Comparison of ENCODE assay signal across 8 cellular contexts in the genomic region with DNA sequence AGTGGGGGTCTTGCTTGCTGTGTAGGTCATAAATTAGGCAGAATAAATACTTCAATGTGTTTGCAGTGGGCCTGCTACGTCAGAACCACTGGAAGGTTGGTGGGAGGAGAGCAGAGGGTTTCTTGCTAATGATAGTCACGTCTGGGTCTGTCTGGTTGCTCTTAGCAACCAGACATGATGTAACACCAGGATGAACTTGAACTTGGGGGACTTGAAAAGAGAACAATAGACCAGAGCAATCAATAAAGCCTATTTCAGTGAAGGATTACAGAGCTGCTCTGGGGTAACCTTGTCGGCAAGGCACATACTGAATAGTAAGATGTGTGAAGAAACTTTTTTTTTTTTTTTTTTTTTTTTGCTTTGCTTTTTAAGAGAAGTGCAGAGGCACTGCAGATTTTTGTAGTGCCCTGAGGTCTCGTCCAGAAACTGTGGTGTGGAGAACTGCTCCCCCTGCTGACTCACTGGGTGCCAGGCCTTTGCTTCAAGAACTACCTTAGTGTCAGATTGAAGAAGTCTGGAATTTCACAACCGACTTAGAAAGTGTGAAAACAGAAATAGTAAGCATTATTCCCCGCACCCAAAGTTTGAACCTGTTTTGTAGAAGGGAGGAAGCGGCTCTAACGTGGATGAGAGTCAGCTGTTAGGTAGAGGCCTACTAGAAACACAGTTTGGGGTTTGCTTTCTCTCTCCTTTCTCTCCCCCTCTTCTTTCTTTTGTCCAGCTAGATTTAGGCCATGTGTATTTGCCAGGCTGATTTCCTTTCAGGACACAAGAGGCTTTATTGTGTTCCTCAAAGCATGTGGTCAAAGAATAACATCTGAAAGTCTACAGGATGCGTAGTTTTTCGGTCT.
DNase-seq lines count a peak whose midpoint lies in the region; ATAC-seq and TF ChIP-seq lines count a peak whose summit lies in the region.

No MANE protein-coding gene starts in this region.

- H3K4me2 ChIP-seq in SU-DHL-6 (ENCODE audit: low read depth, low read length, poor library complexity, severe bottlenecking), result peak overlapping the region; percentile 34

- H3K4me3 ChIP-seq in SU-DHL-6 (ENCODE audit: insufficient read depth, low read length, poor library complexity, severe bottlenecking) (no peak overlapping the region), adrenal gland (no peak overlapping the region), heart right ventricle (peak overlapping the region in 2 of 10 donors; percentile 1 to 9)

- H3K9ac ChIP-seq in SU-DHL-6 (ENCODE audit: low read length), result 0 out of 2 replicates have a peak overlapping the region, but pooled peaks have one; percentile 9

- WGBS in adrenal gland, 4 donors, result 15 to 19% (median 17%) methylated on average over 10 of the region's 10 CpGs
- 13 to 16% methylated on average over 10 of the region's 10 CpGs for WGBS in heart right ventricle, 2 donors

- H3K79me2 ChIP-seq in SU-DHL-6 (ENCODE audit: insufficient read depth, low read length), result no peaks in the 10 kb centered on the region

- no peaks in the 10 kb centered on the region for H3K27me3 ChIP-seq in SU-DHL-6 (ENCODE audit: low read length)
- H3K27me3 ChIP-seq in adrenal gland, result no peaks in the 10 kb centered on the region
- no peaks in the 10 kb centered on the region for H3K27me3 ChIP-seq in heart right ventricle

- H3K9me2 ChIP-seq in SU-DHL-6 (replicated peaks; ENCODE audit: insufficient read depth, low read length), result no peaks in the 10 kb centered on the region

- H3K36me3 ChIP-seq in SU-DHL-6 (ENCODE audit: low read length) (no peaks in the 10 kb centered on the region), adrenal gland (replicated peaks in 1 of 2) (peaks cover 0 to 8% of the 10 kb centered on the region in 2 donors), heart right ventricle (peaks cover 0 to 30% (median 7%) of the 10 kb centered on the region in 9 donors)

- TF ChIP-seq CTCF in SU-DHL-6 (IDR thresholded peaks at IDR 0.05; ENCODE audit: insufficient read depth, low read length, poor library complexity, severe bottlenecking) (peak; percentile 90), adrenal gland (IDR thresholded peaks at IDR 0.05) (peak; percentile 44 to 80 (median 69)), heart right ventricle (IDR thresholded peaks at IDR 0.05) (peak; percentile 49 to 88 (median 82))

- no peaks in the 10 kb centered on the region for H3F3A ChIP-seq in SU-DHL-6 (ENCODE audit: insufficient read depth)

- peak; percentile 62 for DNase-seq in ELR (ENCODE audit: low read depth)
- peak; percentile 46 to 96 (median 81) for DNase-seq in NCI-H1417 (lab: John Stamatoyannopoulos, UW)
- DNase-seq in adrenal gland, result peak; percentile 85 to 97 (median 92)
- peak; percentile 79 to 91 for DNase-seq in heart right ventricle
- peak; percentile 91 for DNase-seq in pulmonary artery endothelial cell (ENCODE audit: low read depth, low spot score)
- peak; percentile 89 for DNase-seq in ureter (ENCODE audit: low spot score)

- H3K4me1 ChIP-seq in adrenal gland (replicated peaks in 1 of 2), result peaks cover 24 to 56% of the 10 kb centered on the region in 2 donors
- peaks cover 33 to 68% (median 65%) of the 10 kb centered on the region in 9 donors for H3K4me1 ChIP-seq in heart right ventricle

- TF ChIP-seq POLR2A in adrenal gland (IDR thresholded peaks at IDR 0.05), result no peak

- intact Hi-C loops in adrenal gland (cut with DNase I), result no loop called here
- intact Hi-C loops in heart right ventricle (cut with DNase I), result loop anchor here (1.0 to 10.0 kb wide), 20 partner anchors 109 to 489 kb away; a partner anchor contains a TSS

- H3K9me3 ChIP-seq in SU-DHL-6 (ENCODE audit: insufficient read depth, low read length) (no peaks in the 10 kb centered on the region), adrenal gland (replicated peaks in 1 of 3) (no peaks in the 10 kb centered on the region), heart right ventricle (no peaks in the 10 kb centered on the region)

- ATAC-seq in HG02588 (IDR thresholded peaks at IDR 0.05; ENCODE audit: unreplicated experiment), result peak; percentile 93
- ATAC-seq in heart right ventricle, result peak; percentile 66 to 88 (median 78)

- no peak overlapping the region for H3K27ac ChIP-seq in SU-DHL-6 (ENCODE audit: low read depth, low read length)
- peak overlapping the region in 4 of 5 donors; percentile 56 to 84 (median 72) for H3K27ac ChIP-seq in adrenal gland
- H3K27ac ChIP-seq in heart right ventricle, result peak overlapping the region; percentile 51 to 91 (median 83)

- no peaks in the 10 kb centered on the region for H4K20me1 ChIP-seq in SU-DHL-6 (ENCODE audit: low read depth, low read length)

- peak overlapping the region; percentile 44 for H2AFZ ChIP-seq in SU-DHL-6 (ENCODE audit: low read depth, low read length, severe bottlenecking)

Comparison
In these comparisons a context has a peak if more than half of its experiments do, and no peak if none do; other contexts are left out.
1. intact Hi-C loops: an anchor here in heart right ventricle (1.0 to 10.0 kb wide); none called in adrenal gland.